Comparison of ENCODE assay signal across 9 cellular contexts in the genomic region with DNA sequence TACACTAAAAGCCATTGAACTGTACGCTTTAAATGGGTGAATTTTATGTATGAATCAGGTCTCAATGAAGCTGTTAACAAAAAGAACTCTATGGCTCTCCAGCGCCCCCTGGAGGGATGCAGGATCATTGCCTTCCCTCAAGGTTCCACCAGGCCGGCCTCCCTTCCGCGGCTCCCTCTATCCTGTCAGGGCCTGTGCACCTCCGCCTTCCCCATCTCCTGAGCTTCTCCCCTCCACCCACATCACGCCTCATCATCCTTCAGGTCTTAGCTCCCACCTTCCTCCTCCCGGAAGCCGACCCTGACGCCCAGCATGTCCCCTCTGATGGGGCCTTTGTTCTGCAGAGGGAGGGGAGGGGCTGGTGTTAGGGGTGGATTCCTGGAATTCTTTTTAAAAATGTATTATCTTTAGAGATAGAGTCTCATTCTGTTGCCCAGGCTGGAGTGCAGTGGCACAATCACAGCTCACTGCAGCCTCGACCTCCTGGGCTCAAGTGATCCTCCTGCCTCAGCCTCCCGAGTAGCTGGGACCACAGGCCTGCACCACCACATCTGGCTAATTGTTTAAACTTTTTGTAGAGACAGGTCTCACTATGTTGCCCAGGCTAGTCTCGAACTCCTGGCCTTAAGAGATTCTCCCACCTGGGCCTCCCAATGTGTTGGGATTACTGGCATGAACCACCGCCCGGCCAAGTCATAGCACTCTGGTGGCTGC. TPM values are rescaled to one million over a fixed set of nuclear protein-coding genes. Genes with fewer than 3 reads are reported as not detected.
DNase-seq lines count a peak whose midpoint lies in the region; ATAC-seq, FAIRE-seq and TF ChIP-seq lines count a peak whose summit lies in the region.
"Had no signal": no experiment of that assay in that cellular context is flagged by ENCODE, and none has a peak within 500 bp of the region (broad histone marks: within the 10 kb centered on the region; RNA-seq: fewer than 3 reads in every experiment).

No MANE protein-coding gene starts in this region.

- CTCF ChIA-PET in endothelial cell of umbilical vein (lab: Charles Lee), result interaction anchor here (0.6 to 5.3 kb wide), 41 partner anchors 9 to 379 kb away, joined by 3 to 187 read pairs (median 5); a partner anchor contains a TSS

- no peak for TF ChIP-seq POLR2A in endothelial cell of umbilical vein (IDR thresholded peaks at IDR 0.05; ENCODE audit: low read depth, low read length)

- no peak for ATAC-seq in GM18511 (IDR thresholded peaks at IDR 0.05; ENCODE audit: unreplicated experiment)

- DNase-seq in HCEC 1CT (peak; percentile 68), NOMO-1 (lab: John Stamatoyannopoulos, UW; ENCODE audit: unreplicated experiment in 2 of 2) (peak; percentile 51 to 74), endothelial cell of umbilical vein (ENCODE audit: low read depth, low spot score) (peak; percentile 60), middle frontal gyrus (ENCODE audit: extremely low spot score, low spot score) (peak; percentile 43)
- peak; percentile 58 to 61 for DNase-seq in activated CD8-positive, alpha-beta memory T cell treated with anti-CD3 and anti-CD28 coated beads for 4 hours (ENCODE audit: low read depth in 2 of 2)
- peak; percentile 57 to 79 for DNase-seq in stimulated activated CD8-positive, alpha-beta memory T cell treated with anti-CD3 and anti-CD28 coated beads, Interleukin-4, amount 100 ng/mL, for 4 hours (ENCODE audit: low read depth in 2 of 2, low spot score in 1 of 2)

- dilution Hi-C loops in endothelial cell of umbilical vein (cut with MboI; ENCODE audit: extremely low pct_ligation_motif_present, low sequenced_read_pairs), result no loop called here

- TF ChIP-seq CTCF in endothelial cell of umbilical vein (IDR thresholded peaks at IDR 0.05; ENCODE audit: extremely low read depth in 1 of 2, insufficient read depth in 1 of 2, low read depth in 1 of 2, low read length in 2 of 2), result peak; percentile 77 to 90

- H3K27me3 ChIP-seq in BLaER1 treated with 17β-estradiol and CSF1 and Interleukin-3, amounts not matched to agents 10 nM and 100 nM, result no peaks in the 10 kb centered on the region
- no peaks in the 10 kb centered on the region for H3K27me3 ChIP-seq in endothelial cell of umbilical vein (ENCODE audit: control insufficient read depth in 2 of 2, insufficient read depth in 2 of 2, low read length in 2 of 2)

- no peak overlapping the region for H3K4me3 ChIP-seq in BLaER1 treated with 17β-estradiol and CSF1 and Interleukin-3, amounts not matched to agents 10 nM and 100 nM
- H3K4me3 ChIP-seq in endothelial cell of umbilical vein (replicated peaks in 1 of 3; ENCODE audit: insufficient read depth in 1 of 3, low read depth in 1 of 3, low read length in 3 of 3), result no peak overlapping the region

- no peaks in the 10 kb centered on the region for H3K9me3 ChIP-seq in BLaER1 treated with 17β-estradiol and CSF1 and Interleukin-3, amounts not matched to agents 10 nM and 100 nM (replicated peaks in 1 of 11)
- H3K9me3 ChIP-seq in endothelial cell of umbilical vein (replicated peaks; ENCODE audit: control insufficient read depth, insufficient read depth, low read length), result no peaks in the 10 kb centered on the region

- peaks cover 13 to 42% (median 25%) of the 10 kb centered on the region in 10 experiments for H3K4me1 ChIP-seq in BLaER1 treated with 17β-estradiol and CSF1 and Interleukin-3, amounts not matched to agents 10 nM and 100 nM
- no peaks in the 10 kb centered on the region for H3K4me1 ChIP-seq in endothelial cell of umbilical vein (ENCODE audit: control insufficient read depth, extremely low read depth, insufficient read depth, low read length)

- intact Hi-C loops in endothelial cell of umbilical vein (cut with micrococcal nuclease), result loop anchor here (1.0 kb wide), 2 partner anchors 95 to 107 kb away; no protein-coding TSS in a partner anchor

- peak; percentile 89 for FAIRE-seq in endothelial cell of umbilical vein (lab: Jason Lieb, UNC)

- no peaks in the 10 kb centered on the region for H4K20me1 ChIP-seq in BLaER1 treated with 17β-estradiol and CSF1 and Interleukin-3, amounts not matched to agents 10 nM and 100 nM
- H4K20me1 ChIP-seq in endothelial cell of umbilical vein (replicated peaks; ENCODE audit: control insufficient read depth, extremely low read depth, insufficient read depth, low read length), result no peaks in the 10 kb centered on the region

- POLR2A ChIA-PET in endothelial cell of umbilical vein (lab: Charles Lee), result no interaction called here

- H3K9me1 ChIP-seq in endothelial cell of umbilical vein (replicated peaks; ENCODE audit: control insufficient read depth, extremely low read depth, insufficient read depth, low read length), result no peaks in the 10 kb centered on the region

- BruUV-seq in endothelial cell of umbilical vein (replicated peaks; lab: Mats Ljungman, UMichigan), result no TSS peak

- H3K27ac ChIP-seq in BLaER1 treated with 17β-estradiol and CSF1 and Interleukin-3, amounts not matched to agents 10 nM and 100 nM, result no peak overlapping the region
- H3K27ac ChIP-seq in endothelial cell of umbilical vein (ENCODE audit: insufficient read depth, low read depth, low read length), result no peak overlapping the region

- no peak overlapping the region for H2AFZ ChIP-seq in endothelial cell of umbilical vein (ENCODE audit: low read depth, low read length)

- no peaks in the 10 kb centered on the region for H3K36me3 ChIP-seq in BLaER1 treated with 17β-estradiol and CSF1 and Interleukin-3, amounts not matched to agents 10 nM and 100 nM
- H3K36me3 ChIP-seq in endothelial cell of umbilical vein (ENCODE audit: control insufficient read depth in 2 of 2, extremely low read depth in 1 of 2, insufficient read depth in 2 of 2, low read length in 2 of 2), result no peaks in the 10 kb centered on the region

- H3K9ac ChIP-seq in BLaER1 treated with 17β-estradiol and CSF1 and Interleukin-3, amounts not matched to agents 10 nM and 100 nM, result no peak overlapping the region
- H3K9ac ChIP-seq in endothelial cell of umbilical vein (replicated peaks; ENCODE audit: extremely low read depth, insufficient read depth, low read length), result no peak overlapping the region

- H3K4me2 ChIP-seq in BLaER1 treated with 17β-estradiol and CSF1 and Interleukin-3, amounts not matched to agents 10 nM and 100 nM, result peak overlapping the region; percentile 13 to 64 (median 36); a peak in 19 of 22 replicates
- no peak overlapping the region for H3K4me2 ChIP-seq in endothelial cell of umbilical vein (ENCODE audit: insufficient read depth, low read length)

- no peaks in the 10 kb centered on the region for H3K79me2 ChIP-seq in endothelial cell of umbilical vein (ENCODE audit: control insufficient read depth, insufficient read depth, low read length)

TF ChIP-seq in endothelial cell of umbilical vein, 7 proteins besides CTCF, POLR2A, EP300 and RAD21:
- TF ChIP-seq EZH2 (IDR thresholded peaks at IDR 0.05; ENCODE audit: borderline replicate concordance, low read depth, low read length, severe bottlenecking), result no peak

RNA-seq across cellular contexts. Expression of a gene that starts 27.7 kb away (rescaled TPM):
- 0.42 TPM in 1 of 2 replicates, not detected in the other for total RNA-seq in endothelial cell of umbilical vein
- not detected in 2 replicates for polyA plus RNA-seq in endothelial cell of umbilical vein
- polyA plus RNA-seq in endothelial cell of umbilical vein (2011; cell fraction: cytosol; rRNA removed), result not detected in 2 replicates
- not detected in 2 replicates for polyA plus RNA-seq in endothelial cell of umbilical vein (2011; cell fraction: nucleus; rRNA removed)
- not detected in 2 replicates for polyA plus RNA-seq in endothelial cell of umbilical vein (2012)
- polyA minus RNA-seq in endothelial cell of umbilical vein, result not detected in 2 replicates
- 7.6 TPM for polyA minus RNA-seq in endothelial cell of umbilical vein (2011; cell fraction: cytosol; rRNA and poly(A)+ RNA removed)
- not detected in 2 replicates for polyA minus RNA-seq in endothelial cell of umbilical vein (2011; cell fraction: nucleus; rRNA and poly(A)+ RNA removed)
- polyA plus RNA-seq: IgD-negative memory B cell had no signal

RNA-seq across cellular contexts. Expression of a gene that starts 42.6 kb away (rescaled TPM):
- 15.8 and 20.7 TPM in 2 replicates for total RNA-seq in endothelial cell of umbilical vein
- 12.8 and 15.9 TPM in 2 replicates for polyA plus RNA-seq in endothelial cell of umbilical vein
- 8.6 and 11.5 TPM in 2 replicates for polyA plus RNA-seq in endothelial cell of umbilical vein (2011; cell fraction: cytosol; rRNA removed)
- polyA plus RNA-seq in endothelial cell of umbilical vein (2011; cell fraction: nucleus; rRNA removed), result 36.6 and 40.2 TPM in 2 replicates
- polyA plus RNA-seq in endothelial cell of umbilical vein (2012), result 11.9 and 12.7 TPM in 2 replicates
- polyA minus RNA-seq in endothelial cell of umbilical vein, result 10.6 TPM in 2 replicates
- polyA minus RNA-seq in endothelial cell of umbilical vein (2011; cell fraction: cytosol; rRNA and poly(A)+ RNA removed), result 16.0 TPM
- 13.2 and 19.5 TPM in 2 replicates for polyA minus RNA-seq in endothelial cell of umbilical vein (2011; cell fraction: nucleus; rRNA and poly(A)+ RNA removed)

RNA-seq across cellular contexts. Expression of a gene that starts 59.7 kb away (rescaled TPM):
- total RNA-seq in endothelial cell of umbilical vein, result not detected in 2 replicates
- polyA plus RNA-seq in endothelial cell of umbilical vein, result not detected in 2 replicates
- polyA plus RNA-seq in endothelial cell of umbilical vein (2011; cell fraction: cytosol; rRNA removed), result not detected in 2 replicates
- polyA plus RNA-seq in endothelial cell of umbilical vein (2011; cell fraction: nucleus; rRNA removed), result not detected in 2 replicates
- polyA plus RNA-seq in endothelial cell of umbilical vein (2012), result not detected in 2 replicates
- not detected in 2 replicates for polyA minus RNA-seq in endothelial cell of umbilical vein
- 5.9 TPM for polyA minus RNA-seq in endothelial cell of umbilical vein (2011; cell fraction: cytosol; rRNA and poly(A)+ RNA removed)
- not detected in 2 replicates for polyA minus RNA-seq in endothelial cell of umbilical vein (2011; cell fraction: nucleus; rRNA and poly(A)+ RNA removed)
